Comparison of ENCODE assay signal across 25 cellular contexts in the genomic region with DNA sequence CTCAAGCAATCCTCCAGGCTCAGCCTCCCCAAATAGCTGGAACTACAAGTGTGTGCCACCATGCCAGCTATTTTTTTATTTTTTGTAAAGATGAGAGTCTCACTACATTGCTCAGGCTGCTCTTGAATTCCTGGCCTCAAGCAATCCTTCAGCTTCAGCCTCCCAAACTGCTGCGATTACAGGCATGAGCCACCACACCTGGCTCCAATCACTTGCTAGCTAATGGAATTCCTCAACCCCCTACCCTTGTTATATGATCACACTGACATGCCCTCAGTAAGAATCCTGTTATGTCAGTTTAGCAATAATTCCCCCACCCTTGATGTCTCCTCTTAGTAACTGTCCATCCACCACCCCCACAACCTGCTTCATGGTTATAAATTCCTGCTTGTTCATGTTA. TPM values are rescaled to one million over a fixed set of nuclear protein-coding genes. Genes with fewer than 3 reads are reported as not detected.
DNase-seq lines count a peak whose midpoint lies in the region; FAIRE-seq and TF ChIP-seq lines count a peak whose summit lies in the region.
"Had no signal": no experiment of that assay in that cellular context is flagged by ENCODE, and none has a peak within 500 bp of the region (broad histone marks: within the 10 kb centered on the region; RNA-seq: fewer than 3 reads in every experiment).

No MANE protein-coding gene starts in this region.

- no peak overlapping the region for H4K91ac ChIP-seq in H1 (replicated peaks; ENCODE audit: insufficient read length, low read length)

- H3K4me3 ChIP-seq in H1 (ENCODE audit: extremely low read depth in 1 of 4, insufficient read depth in 2 of 4, low read depth in 3 of 4, low read length in 4 of 4), result no peak overlapping the region
- H3K4me3 ChIP-seq: A549; BLaER1 treated with 17β-estradiol and CSF1 and Interleukin-3, amounts not matched to agents 10 nM and 100 nM had no signal

- H2BK120ac ChIP-seq in H1 (replicated peaks; ENCODE audit: low read depth, low read length), result no peak overlapping the region

- H3K18ac ChIP-seq in H1 (ENCODE audit: extremely low read depth, low read length), result no peak overlapping the region

- no peaks in the 10 kb centered on the region for H4K20me1 ChIP-seq in H1 (replicated peaks in 1 of 2; ENCODE audit: control insufficient read depth in 1 of 2, insufficient read depth in 2 of 2, low read length in 2 of 2)
- H4K20me1 ChIP-seq: BLaER1 treated with 17β-estradiol and CSF1 and Interleukin-3, amounts not matched to agents 10 nM and 100 nM had no signal

- POLR2A ChIA-PET in H1 (lab: Charles Lee; ENCODE audit: partially characterized antibody), result interaction anchor here (0.6 kb wide), 3 partner anchors 9 to 325 kb away, joined by 3 to 4 read pairs (median 3); no protein-coding TSS in a partner anchor

- TF ChIP-seq POLR2A in H1 (IDR thresholded peaks at IDR 0.05; ENCODE audit: control extremely low read depth in 1 of 2, low read depth in 2 of 2, low read length in 2 of 2), result no peak

- H3K4me2 ChIP-seq in H1 (ENCODE audit: insufficient read depth in 1 of 2, low read depth in 2 of 2, low read length in 2 of 2), result no peak overlapping the region
- H3K4me2 ChIP-seq: A549; BLaER1 treated with 17β-estradiol and CSF1 and Interleukin-3, amounts not matched to agents 10 nM and 100 nM had no signal

- H4K5ac ChIP-seq in H1 (ENCODE audit: insufficient read length, low read depth, low read length), result no peak overlapping the region

- H3K36me3 Mint-ChIP-seq in nephron progenitor cell (ENCODE audit: low read depth), result peaks cover 47% of the 10 kb centered on the region
- no peaks in the 10 kb centered on the region for H3K36me3 Mint-ChIP-seq in activated naive CD8-positive, alpha-beta T cell treated with anti-CD3 and anti-CD28 coated beads for 36 hours
- H3K36me3 Mint-ChIP-seq: CD14-positive monocyte; CD8-positive, alpha-beta memory T cell had no signal

- H3K36me3 ChIP-seq in H1 (ENCODE audit: control insufficient read depth in 2 of 4, insufficient read depth in 4 of 4, low read length in 3 of 4), result no peaks in the 10 kb centered on the region; a peak in 2 of 8 replicates
- H3K36me3 ChIP-seq: BE2C; BLaER1 treated with 17β-estradiol and CSF1 and Interleukin-3, amounts not matched to agents 10 nM and 100 nM had no signal

- H3K4me3 Mint-ChIP-seq in nephron progenitor cell, result no peak overlapping the region
- H3K4me3 Mint-ChIP-seq in activated naive CD8-positive, alpha-beta T cell treated with anti-CD3 and anti-CD28 coated beads for 36 hours, result no peak overlapping the region
- H3K4me3 Mint-ChIP-seq: CD14-positive monocyte; CD4-positive, alpha-beta T cell; CD8-positive, alpha-beta memory T cell had no signal

- no peak overlapping the region for H3K9ac ChIP-seq in H1 (replicated peaks in 1 of 4; ENCODE audit: extremely low read depth in 1 of 4, low read depth in 3 of 4, low read length in 3 of 4)
- H3K9ac ChIP-seq: BLaER1 treated with 17β-estradiol and CSF1 and Interleukin-3, amounts not matched to agents 10 nM and 100 nM had no signal

- TF ChIP-seq CTCF in H1 (IDR thresholded peaks at IDR 0.05; ENCODE audit: control extremely low read depth in 1 of 3, insufficient read depth in 1 of 3, low read depth in 1 of 3, low read length in 3 of 3) (no peak), nephron progenitor cell (IDR thresholded peaks at IDR 0.05) (no peak)

- no peaks in the 10 kb centered on the region for H3K27me3 ChIP-seq in H1 (replicated peaks in 1 of 4; ENCODE audit: control insufficient read depth in 3 of 4, extremely low read depth in 1 of 4, insufficient read depth in 3 of 4, low read length in 3 of 4)
- H3K27me3 ChIP-seq: BE2C had no signal

- H3K27me3 Mint-ChIP-seq in nephron progenitor cell (ENCODE audit: low read depth, poor library complexity), result no peaks in the 10 kb centered on the region
- H3K27me3 Mint-ChIP-seq in activated naive CD8-positive, alpha-beta T cell treated with anti-CD3 and anti-CD28 coated beads for 36 hours, result peaks cover 7% of the 10 kb centered on the region

- H3K27ac Mint-ChIP-seq in nephron progenitor cell, result peak overlapping the region; percentile 34
- H3K27ac Mint-ChIP-seq in activated naive CD8-positive, alpha-beta T cell treated with anti-CD3 and anti-CD28 coated beads for 36 hours, result no peak overlapping the region
- H3K27ac Mint-ChIP-seq: CD14-positive monocyte; CD4-positive, alpha-beta T cell; CD8-positive, alpha-beta memory T cell had no signal

- H3K9me3 Mint-ChIP-seq in nephron progenitor cell, result peaks cover under 1% of the 10 kb centered on the region
- no peaks in the 10 kb centered on the region for H3K9me3 Mint-ChIP-seq in activated naive CD8-positive, alpha-beta T cell treated with anti-CD3 and anti-CD28 coated beads for 36 hours
- H3K9me3 Mint-ChIP-seq: CD4-positive, alpha-beta T cell; CD8-positive, alpha-beta memory T cell had no signal

- no peak for TF ChIP-seq RAD21 in H1 (IDR thresholded peaks at IDR 0.05 in 1 of 2, conservative IDR thresholded peaks at IDR 0.05 in 1 of 2; ENCODE audit: low read depth in 2 of 2, low read length in 2 of 2)

- H3K23ac ChIP-seq in H1 (ENCODE audit: insufficient read length), result no peak overlapping the region

- no peak overlapping the region for H2BK5ac ChIP-seq in H1 (ENCODE audit: low read depth, low read length)

- CTCF ChIA-PET in H1 (lab: Charles Lee; ENCODE audit: partially characterized antibody), result interaction anchor here (1.3 to 13.6 kb wide), 4 partner anchors 9 to 244 kb away, joined by 3 to 249 read pairs (median 7); no protein-coding TSS in a partner anchor

- peaks cover 5% of the 10 kb centered on the region for H3K79me1 ChIP-seq in H1 (ENCODE audit: low read depth, low read length)

- DNase-seq in ELF-1 (ENCODE audit: low read depth, low spot score) (peak; percentile 29), H1 (ENCODE audit: low read depth in 1 of 2, low spot score in 2 of 2) (no peak), nephron progenitor cell (no peak), NCI-H748 (lab: John Stamatoyannopoulos, UW; ENCODE audit: unreplicated experiment) (no peak)
- DNase-seq in activated naive CD8-positive, alpha-beta T cell treated with anti-CD3 and anti-CD28 coated beads for 36 hours, result no peak
- DNase-seq in activated CD4-positive, CD25-positive, alpha-beta regulatory T cell treated with anti-CD3 and anti-CD28 coated beads, Interleukin-2, amount 50 U/mL, for 72 hours, result no peak
- DNase-seq: 8988T; ACHN; AML-193; BE2C; CD4-positive, alpha-beta T cell; CD8-positive, alpha-beta memory T cell; DMS 273 treated with DMSO at 0.1 percent for 48 hours; DMS79; EL; GF-D8; GOT3; H7; HCEC 1CT had no signal

- H2AK5ac ChIP-seq in H1 (ENCODE audit: low read depth, low read length), result no peak overlapping the region

- no peak overlapping the region for H3K27ac ChIP-seq in H1 (ENCODE audit: low read depth, low read length)
- H3K27ac ChIP-seq: A549; BLaER1 treated with 17β-estradiol and CSF1 and Interleukin-3, amounts not matched to agents 10 nM and 100 nM had no signal

- H3K9me3 ChIP-seq in H1 (ENCODE audit: insufficient read depth in 2 of 2, low read depth in 1 of 2, low read length in 1 of 2), result peaks cover 4 to 5% of the 10 kb centered on the region in 2 experiments; a peak in 2 of 4 replicates
- H3K9me3 ChIP-seq: A549; BE2C; BLaER1 treated with 17β-estradiol and CSF1 and Interleukin-3, amounts not matched to agents 10 nM and 100 nM had no signal

- H3K4me1 Mint-ChIP-seq in nephron progenitor cell, result peaks cover 32% of the 10 kb centered on the region
- H3K4me1 Mint-ChIP-seq in activated naive CD8-positive, alpha-beta T cell treated with anti-CD3 and anti-CD28 coated beads for 36 hours, result peaks cover 7% of the 10 kb centered on the region

- no peak overlapping the region for H3K4ac ChIP-seq in H1 (replicated peaks; ENCODE audit: insufficient read length, low read depth, low read length)

- FAIRE-seq in H1 (lab: Jason Lieb, UNC), result peak; percentile 63
- FAIRE-seq: A549, D721Med, GM12891, GM18507 had no signal

- peaks cover 5 to 94% of the 10 kb centered on the region in 2 experiments for H3K79me2 ChIP-seq in H1 (ENCODE audit: control insufficient read depth in 1 of 2, insufficient read depth in 2 of 2, low read length in 2 of 2)

- H3K14ac ChIP-seq in H1 (ENCODE audit: insufficient read length), result no peak overlapping the region

- peaks cover 2 to 7% (median 3%) of the 10 kb centered on the region in 4 experiments; a peak in 5 of 7 replicates for H3K4me1 ChIP-seq in H1 (replicated peaks in 1 of 4; ENCODE audit: control insufficient read depth in 3 of 4, insufficient read depth in 4 of 4, low read length in 3 of 4)

- H2BK12ac ChIP-seq in H1 (ENCODE audit: low read depth, low read length), result no peak overlapping the region

- H2BK15ac ChIP-seq in H1 (ENCODE audit: low read length), result no peak overlapping the region

- no peak overlapping the region for H3K56ac ChIP-seq in H1 (replicated peaks; ENCODE audit: insufficient read length, low read depth, low read length)

- H4K8ac ChIP-seq in H1 (ENCODE audit: extremely low read depth, insufficient read depth, low read length), result no peak overlapping the region

- WGBS in H1 (ENCODE audit: extremely low coverage in 1 of 2, insufficient coverage in 1 of 2, insufficient read length in 1 of 2, insufficient replicate concordance in 2 of 2, low coverage in 1 of 2, low lambda C conversion rate in 2 of 2, missing lambda C conversion rate in 1 of 2), 2 experiments, result 100% methylated on average over 1 of the region's 1 CpG; no CpG with 5 or more reads in 1 of the 2 experiments

- no peaks in the 10 kb centered on the region; the same call in 1 of the 2 replicates for H3K23me2 ChIP-seq in H1 (ENCODE audit: low read depth, low read length)

- H2BK20ac ChIP-seq in H1 (ENCODE audit: low read length), result no peak overlapping the region

- no peak overlapping the region for H2AFZ ChIP-seq in H1 (ENCODE audit: low read length)

- no peak for TF ChIP-seq EP300 in H1 (IDR thresholded peaks at IDR 0.05; ENCODE audit: borderline replicate concordance in 1 of 2, low read depth in 2 of 2, low read length in 2 of 2)

TF ChIP-seq in H1, 55 proteins besides CTCF, POLR2A, EP300 and RAD21 (continues in another document):
- TF ChIP-seq JUND (IDR thresholded peaks at IDR 0.05; ENCODE audit: low read length), result no peak
- no peak for TF ChIP-seq RFX5 (IDR thresholded peaks at IDR 0.05; ENCODE audit: borderline replicate concordance, low read depth, low read length)

RNA-seq across cellular contexts. Expression of gene CHN1, which starts 12.3 kb away (rescaled TPM):
- 50.4 and 54.0 TPM in 2 replicates for total RNA-seq in H1 (2021; fragmentation: NEBNext Ultra II Directional; extraction: Animal tissue kit (Norgen Biotek cat#: 25700))
- polyA plus RNA-seq in H1 (2011; rRNA removed), result 27.5 and 65.7 TPM in 2 replicates
- 58.1 TPM for polyA plus RNA-seq in H1 (2011; cell fraction: cytosol; rRNA removed)
- polyA plus RNA-seq in H1 (2011; cell fraction: nucleus; rRNA removed), result 29.0 TPM
- 45.3 to 77.3 TPM (median 55.9 TPM) in 4 replicates for polyA plus RNA-seq in H1 (2012, experiment 1 of 2)
- 4.8 TPM for polyA plus RNA-seq in H1 (2012, experiment 2 of 2)
- polyA plus RNA-seq in H1 (2013, experiment 1 of 2), result 24.2 TPM
- 24.6 TPM for polyA plus RNA-seq in H1 (2013, experiment 2 of 2)
- polyA minus RNA-seq in H1 (2011; rRNA and poly(A)+ RNA removed), result 80.3 and 138 TPM in 2 replicates
- polyA minus RNA-seq in H1 (2011; cell fraction: cytosol; rRNA and poly(A)+ RNA removed), result 23.7 TPM
- polyA minus RNA-seq in H1 (2011; cell fraction: nucleus; rRNA and poly(A)+ RNA removed), result 85.2 TPM
- 10 to 100 TPM; 17.6 to 18.6 TPM for total RNA-seq in activated naive CD8-positive, alpha-beta T cell treated with anti-CD3 and anti-CD28 coated beads for 36 hours
- polyA plus RNA-seq: CD14-positive monocyte had no signal
